Comparison of ENCODE assay signal across 9 cellular contexts in genomic region chr7:43112941-43113621, GRCh38. TPM values are rescaled to one million over a fixed set of nuclear protein-coding genes. Genes with fewer than 3 reads are reported as not detected.
DNase-seq lines count a peak whose midpoint lies in the region; ATAC-seq and TF ChIP-seq lines count a peak whose summit lies in the region.
"Had no signal": no experiment of that assay in that cellular context is flagged by ENCODE, and none has a peak within 500 bp of the region (broad histone marks: within the 10 kb centered on the region; RNA-seq: fewer than 3 reads in every experiment).

No MANE protein-coding gene starts in this region.

- intact Hi-C loops in activated CD4-positive, alpha-beta T cell treated with anti-CD3 and anti-CD28 coated beads, Interleukin-2, amount 10 ng/mL, durations not matched to agents 24 days and 14 days (cut with micrococcal nuclease) = no loop called here
- intact Hi-C loops in uterus (cut with DNase I; ENCODE audit: low total_unique reads) (no loop called here), Calu3 (cut with micrococcal nuclease; ENCODE audit: unreplicated experiment) (no loop called here)

- in situ Hi-C loops in T47D (cut with HindIII; ENCODE audit: low pct_unique_long_range_greater_than_20kb, low sequenced_read_pairs) = no loop called here

- TF ChIP-seq CTCF in uterus (IDR thresholded peaks at IDR 0.05) (no peak), Calu3 (IDR thresholded peaks at IDR 0.05; ENCODE audit: unreplicated experiment) (no peak)

- no peak overlapping the region for H3K27ac Mint-ChIP-seq in activated CD4-positive, alpha-beta T cell treated with anti-CD3 and anti-CD28 coated beads, Interleukin-2, amount 10 ng/mL, durations not matched to agents 24 days and 14 days
- no peak overlapping the region for H3K27ac Mint-ChIP-seq in Calu3 (ENCODE audit: unreplicated experiment)

- H3K36me3 Mint-ChIP-seq in activated CD4-positive, alpha-beta T cell treated with anti-CD3 and anti-CD28 coated beads, Interleukin-2, amount 10 ng/mL, durations not matched to agents 24 days and 14 days (ENCODE audit: low read depth) = no peaks in the 10 kb centered on the region
- H3K36me3 Mint-ChIP-seq in Calu3 (ENCODE audit: insufficient read depth, unreplicated experiment) = no peaks in the 10 kb centered on the region

- peaks cover 0 to 17% of the 10 kb centered on the region in 2 donors for H3K4me1 ChIP-seq in uterus

- H3K27me3 Mint-ChIP-seq in activated CD4-positive, alpha-beta T cell treated with anti-CD3 and anti-CD28 coated beads, Interleukin-2, amount 10 ng/mL, durations not matched to agents 24 days and 14 days = peaks cover 74% of the 10 kb centered on the region
- peaks cover 77% of the 10 kb centered on the region for H3K27me3 Mint-ChIP-seq in Calu3 (ENCODE audit: unreplicated experiment)

- no peaks in the 10 kb centered on the region for H3K9me3 ChIP-seq in uterus

- TF ChIP-seq POLR2A in uterus (IDR thresholded peaks at IDR 0.05) = no peak

- peak; percentile 6 for DNase-seq in activated CD4-positive, alpha-beta T cell treated with anti-CD3 and anti-CD28 coated beads for 48 hours
- no peak for DNase-seq in activated CD4-positive, alpha-beta T cell treated with anti-CD3 and anti-CD28 coated beads, Interleukin-2, amount 10 ng/mL, durations not matched to agents 24 days and 14 days
- DNase-seq in T47D (ENCODE audit: low read depth in 1 of 2, low spot score in 1 of 2) (peak; percentile 33 to 74), left lobe of liver (ENCODE audit: low spot score) (no peak), uterus (peak in 1 of 2 donors; percentile 25), Calu3 (no peak), SHP77 (lab: John Stamatoyannopoulos, UW) (no peak), NCI-H1436 treated with DMSO at 0.1 percent for 48 hours (lab: John Stamatoyannopoulos, UW) (no peak)

- CTCF ChIA-PET in Calu3 (lab: Charles Lee) = no interaction called here

- BruUV-seq in Calu3 (replicated peaks; lab: Mats Ljungman, UMichigan) = no TSS peak

- peaks cover 11 to 67% of the 10 kb centered on the region in 2 donors for H3K27me3 ChIP-seq in uterus

- no peak overlapping the region for H3K27ac ChIP-seq in uterus

- peak; percentile 64 for ATAC-seq in left lobe of liver

- peaks cover 6% of the 10 kb centered on the region for H3K4me1 Mint-ChIP-seq in activated CD4-positive, alpha-beta T cell treated with anti-CD3 and anti-CD28 coated beads, Interleukin-2, amount 10 ng/mL, durations not matched to agents 24 days and 14 days
- no peaks in the 10 kb centered on the region for H3K4me1 Mint-ChIP-seq in Calu3 (ENCODE audit: low read depth, unreplicated experiment)

- peak overlapping the region; percentile 21 to 27 for H3K4me3 ChIP-seq in uterus

- H3K9me3 Mint-ChIP-seq in activated CD4-positive, alpha-beta T cell treated with anti-CD3 and anti-CD28 coated beads, Interleukin-2, amount 10 ng/mL, durations not matched to agents 24 days and 14 days = no peaks in the 10 kb centered on the region
- peaks cover 2% of the 10 kb centered on the region for H3K9me3 Mint-ChIP-seq in Calu3 (ENCODE audit: low read depth, unreplicated experiment)

- no peak overlapping the region for H3K4me3 Mint-ChIP-seq in activated CD4-positive, alpha-beta T cell treated with anti-CD3 and anti-CD28 coated beads, Interleukin-2, amount 10 ng/mL, durations not matched to agents 24 days and 14 days
- H3K4me3 Mint-ChIP-seq in Calu3 (ENCODE audit: low read depth, unreplicated experiment) = no peak overlapping the region

- H3K36me3 ChIP-seq in uterus = no peaks in the 10 kb centered on the region

RNA-seq across cellular contexts. Expression of gene HECW1, which starts 0.6 kb away (rescaled TPM):
- not detected in 2 replicates for total RNA-seq in activated CD4-positive, alpha-beta T cell treated with anti-CD3 and anti-CD28 coated beads, Interleukin-2, amount 10 ng/mL, durations not matched to agents 24 days and 14 days
- total RNA-seq in left lobe of liver = not detected
- total RNA-seq in uterus = under 1 TPM in 1 of 4 donors, not detected in 3; 0.28 TPM
- 0.17 and 0.33 TPM in 2 replicates for total RNA-seq in Calu3 (2022)
- total RNA-seq: activated CD8-positive, alpha-beta memory T cell treated with anti-CD3 and anti-CD28 coated beads for 36 hours had no signal

Comparison
In these comparisons a context has a peak if more than half of its experiments do, and no peak if none do; other contexts are left out.
1. DNase-seq: peak in activated CD4-positive, alpha-beta T cell treated with anti-CD3 and anti-CD28 coated beads for 48 hours (single experiment) and T47D (2 of 2); none in activated CD4-positive, alpha-beta T cell treated with anti-CD3 and anti-CD28 coated beads, Interleukin-2, amount 10 ng/mL, durations not matched to agents 24 days and 14 days (single experiment), left lobe of liver (single experiment), Calu3 (single experiment), SHP77 (0 of 2) and NCI-H1436 treated with DMSO at 0.1 percent for 48 hours (single experiment).